8 cellular contexts compared by ENCODE assay signal in genomic region chr2:237692601-237693079, GRCh38.
DNase-seq lines count a peak whose midpoint lies in the region; ATAC-seq lines count a peak whose summit lies in the region.

No MANE protein-coding gene starts in this region.

- H3K4me1 Mint-ChIP-seq in activated T-cell treated with anti-CD3 and anti-CD28 coated beads, Interleukin-2, amount 50 U/mL, for 72 hours (ENCODE audit: low read depth), result peaks cover 71% of the 10 kb centered on the region

- H3K36me3 ChIP-seq in ACC112 (ENCODE audit: insufficient read depth, low read length) (no peaks in the 10 kb centered on the region), HUES6 (ENCODE audit: control insufficient read depth, insufficient read depth, low read length) (no peaks in the 10 kb centered on the region)

- H3K9ac ChIP-seq in HUES6 (ENCODE audit: low read length), result peak overlapping the region; percentile 86

- H2AFZ ChIP-seq in ACC112 (ENCODE audit: low read length, unreplicated experiment), result peak overlapping the region; percentile 71

- H3K4me1 ChIP-seq in ACC112 (ENCODE audit: control insufficient read depth, insufficient read depth, low read length, unreplicated experiment) (peaks cover 63% of the 10 kb centered on the region), HUES6 (ENCODE audit: control insufficient read depth, insufficient read depth, low read length) (peaks cover 45% of the 10 kb centered on the region)

- H3K27ac Mint-ChIP-seq in activated T-cell treated with anti-CD3 and anti-CD28 coated beads, Interleukin-2, amount 50 U/mL, for 72 hours, result peak overlapping the region; percentile 99

- peak overlapping the region; percentile 97 to 100 for H3K4me3 Mint-ChIP-seq in activated T-cell treated with anti-CD3 and anti-CD28 coated beads, Interleukin-2, amount 50 U/mL, for 72 hours

- peak; percentile 3 for ATAC-seq in GM18520 (IDR thresholded peaks at IDR 0.05; ENCODE audit: unreplicated experiment)
- peak in 1 of 2 donors; percentile 0 for ATAC-seq in activated T-cell treated with anti-CD3 and anti-CD28 coated beads, Interleukin-2, amount 50 U/mL, for 72 hours (replicated peaks in 1 of 2)
- ATAC-seq in left cardiac atrium, result peak; percentile 2 to 9
- no peak for ATAC-seq in HG03520 (IDR thresholded peaks at IDR 0.05; ENCODE audit: unreplicated experiment)

- H3K27me3 Mint-ChIP-seq in activated T-cell treated with anti-CD3 and anti-CD28 coated beads, Interleukin-2, amount 50 U/mL, for 72 hours (ENCODE audit: low read depth), result no peaks in the 10 kb centered on the region

- peaks cover 51% of the 10 kb centered on the region for H3K79me2 ChIP-seq in ACC112 (ENCODE audit: control insufficient read depth, insufficient read depth, low read length, unreplicated experiment)

- DNase-seq in activated T-cell treated with anti-CD3 and anti-CD28 coated beads, Interleukin-2, amount 50 U/mL, for 72 hours, result peak in 1 of 2 donors; percentile 32
- DNase-seq in left cardiac atrium (peak; percentile 58), retina (peak; percentile 75), NOMO-1 treated with DMSO at 0.1 percent for 48 hours (lab: John Stamatoyannopoulos, UW; ENCODE audit: unreplicated experiment) (no peak)

- H3K9me3 Mint-ChIP-seq in activated T-cell treated with anti-CD3 and anti-CD28 coated beads, Interleukin-2, amount 50 U/mL, for 72 hours, result no peaks in the 10 kb centered on the region

- H3K4me3 ChIP-seq in ACC112 (ENCODE audit: low read depth, low read length) (peak overlapping the region; percentile 92), HUES6 (ENCODE audit: low read depth, low read length) (peak overlapping the region; percentile 74)

- H3K36me3 Mint-ChIP-seq in activated T-cell treated with anti-CD3 and anti-CD28 coated beads, Interleukin-2, amount 50 U/mL, for 72 hours (ENCODE audit: insufficient read depth in 2 of 2), result peaks cover 8 to 14% of the 10 kb centered on the region in 2 donors

- no peaks in the 10 kb centered on the region for H3K27me3 ChIP-seq in ACC112 (ENCODE audit: insufficient read depth, low read length)
- peaks cover 10% of the 10 kb centered on the region; the same call in 1 of the 2 replicates for H3K27me3 ChIP-seq in HUES6 (ENCODE audit: control insufficient read depth, insufficient read depth, low read length)

- intact Hi-C loops in left cardiac atrium (cut with DNase I), result loop anchor here in 1 of 2 donors (5.0 kb wide), 1 partner anchor 40 kb away; no protein-coding TSS in a partner anchor

- H3K27ac ChIP-seq in ACC112 (ENCODE audit: low read depth, low read length) (peak overlapping the region; percentile 87), HUES6 (ENCODE audit: low read depth, low read length) (peak overlapping the region; percentile 75; the same call in 1 of the 2 replicates)

- H3K9me3 ChIP-seq in HUES6 (ENCODE audit: control insufficient read depth, insufficient read depth, low read depth, low read length), result no peaks in the 10 kb centered on the region
